Comparison of ENCODE assay signal across 21 cellular contexts in the genomic region with DNA sequence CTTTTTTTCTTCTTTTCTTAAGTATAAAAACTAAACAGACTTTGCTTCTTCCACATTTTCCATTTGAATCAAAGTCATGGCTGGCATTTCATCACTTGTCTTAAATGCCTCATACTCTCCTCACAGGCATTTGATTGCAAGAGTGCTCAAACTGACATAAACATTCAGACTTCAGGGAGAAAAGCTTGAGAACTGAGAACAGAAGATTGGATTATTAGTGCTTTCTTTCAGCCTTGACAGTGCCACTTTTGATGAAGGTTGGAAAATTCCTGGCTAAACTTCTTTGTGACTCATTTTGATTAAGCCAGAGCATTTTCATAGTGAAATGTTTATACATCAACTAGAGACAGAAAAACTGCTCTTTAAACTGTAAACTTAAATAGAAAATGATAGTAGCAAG.
"Had no signal": no experiment of that assay in that cellular context is flagged by ENCODE, and none has a peak within 500 bp of the region (broad histone marks: within the 10 kb centered on the region; RNA-seq: fewer than 3 reads in every experiment).

No MANE protein-coding gene starts in this region.

- H3K4me3 ChIP-seq: esophagus squamous epithelium, heart left ventricle, mucosa of descending colon, pancreas, right lobe of liver, spleen, testis, tibial nerve, upper lobe of right lung, vagina had no signal

- ATAC-seq: heart left ventricle; mucosa of descending colon; naive thymus-derived CD8-positive, alpha-beta T cell; pancreas; right lobe of liver; stimulated activated memory B cell treated with anti-CD40 and anti-IgM and Interleukin-4, amounts not matched to agents 10 μg/mL and 1 μg/mL and 100 μg/mL, for 72 hours; upper lobe of right lung had no signal

- H3K4me3 Mint-ChIP-seq: naive thymus-derived CD8-positive, alpha-beta T cell; stimulated activated memory B cell treated with anti-CD40 and anti-IgM and Interleukin-4, amounts not matched to agents 10 μg/mL and 1 μg/mL and 100 μg/mL, for 72 hours; stimulated activated naive CD8-positive, alpha-beta T cell treated with anti-CD3 and anti-CD28 coated beads, Interleukin-15, Interleukin-2, amounts not matched to agents 100 ng/mL and 50 ng/mL, for 24 hours had no signal

- H3K9me3 ChIP-seq: esophagus squamous epithelium, heart left ventricle, mucosa of descending colon, pancreas, right lobe of liver, spleen, testis, tibial nerve, upper lobe of right lung, vagina had no signal

- DNase-seq: dermis blood vessel endothelial cell; esophagus squamous epithelium; heart left ventricle; hippocampal formation; kidney glomerular epithelial cell; mucosa of descending colon; naive thymus-derived CD8-positive, alpha-beta T cell; occipital lobe; pancreas; right lobe of liver; spleen; stimulated activated CD4-positive, alpha-beta T cell treated with anti-CD3 and anti-CD28 coated beads, Interleukin-15, amount 100 ng/mL, for 24 hours; stimulated activated CD4-positive, alpha-beta T cell treated with anti-CD3 and anti-CD28 coated beads, Interleukin-1b, Interleukin-23, amount 100 ng/mL, for 48 hours; stimulated activated CD4-positive, alpha-beta T cell treated with anti-CD3 and anti-CD28 coated beads, Interleukin-4, amount 100 ng/mL, for 24 hours; testis; upper lobe of right lung had no signal

- H3K4me1 ChIP-seq: esophagus squamous epithelium, heart left ventricle, pancreas, right lobe of liver, spleen, testis, tibial nerve, upper lobe of right lung, vagina had no signal

- H3K9me3 Mint-ChIP-seq: naive thymus-derived CD8-positive, alpha-beta T cell; stimulated activated memory B cell treated with anti-CD40 and anti-IgM and Interleukin-4, amounts not matched to agents 10 μg/mL and 1 μg/mL and 100 μg/mL, for 72 hours; stimulated activated naive CD8-positive, alpha-beta T cell treated with anti-CD3 and anti-CD28 coated beads, Interleukin-15, Interleukin-2, amounts not matched to agents 100 ng/mL and 50 ng/mL, for 24 hours had no signal

- H3K27me3 Mint-ChIP-seq: progenitor cell of endocrine pancreas; stimulated activated memory B cell treated with anti-CD40 and anti-IgM and Interleukin-4, amounts not matched to agents 10 μg/mL and 1 μg/mL and 100 μg/mL, for 72 hours had no signal

- H3K4me1 Mint-ChIP-seq: naive thymus-derived CD8-positive, alpha-beta T cell; stimulated activated memory B cell treated with anti-CD40 and anti-IgM and Interleukin-4, amounts not matched to agents 10 μg/mL and 1 μg/mL and 100 μg/mL, for 72 hours had no signal

- H3K36me3 Mint-ChIP-seq: naive thymus-derived CD8-positive, alpha-beta T cell; stimulated activated memory B cell treated with anti-CD40 and anti-IgM and Interleukin-4, amounts not matched to agents 10 μg/mL and 1 μg/mL and 100 μg/mL, for 72 hours had no signal

- H3K27ac Mint-ChIP-seq: naive thymus-derived CD8-positive, alpha-beta T cell; progenitor cell of endocrine pancreas; stimulated activated memory B cell treated with anti-CD40 and anti-IgM and Interleukin-4, amounts not matched to agents 10 μg/mL and 1 μg/mL and 100 μg/mL, for 72 hours; stimulated activated naive CD8-positive, alpha-beta T cell treated with anti-CD3 and anti-CD28 coated beads, Interleukin-15, Interleukin-2, amounts not matched to agents 100 ng/mL and 50 ng/mL, for 24 hours had no signal

- H3K27ac ChIP-seq: esophagus squamous epithelium, heart left ventricle, pancreas, right lobe of liver, spleen, testis, tibial nerve, upper lobe of right lung, vagina had no signal

- H3K36me3 ChIP-seq: esophagus squamous epithelium, heart left ventricle, pancreas, right lobe of liver, spleen, tibial nerve, upper lobe of right lung, vagina had no signal

- H3K27me3 ChIP-seq: esophagus squamous epithelium, heart left ventricle, pancreas, right lobe of liver, spleen, testis, tibial nerve, upper lobe of right lung, vagina had no signal
